8 cellular contexts compared by ENCODE assay signal in the genomic region with DNA sequence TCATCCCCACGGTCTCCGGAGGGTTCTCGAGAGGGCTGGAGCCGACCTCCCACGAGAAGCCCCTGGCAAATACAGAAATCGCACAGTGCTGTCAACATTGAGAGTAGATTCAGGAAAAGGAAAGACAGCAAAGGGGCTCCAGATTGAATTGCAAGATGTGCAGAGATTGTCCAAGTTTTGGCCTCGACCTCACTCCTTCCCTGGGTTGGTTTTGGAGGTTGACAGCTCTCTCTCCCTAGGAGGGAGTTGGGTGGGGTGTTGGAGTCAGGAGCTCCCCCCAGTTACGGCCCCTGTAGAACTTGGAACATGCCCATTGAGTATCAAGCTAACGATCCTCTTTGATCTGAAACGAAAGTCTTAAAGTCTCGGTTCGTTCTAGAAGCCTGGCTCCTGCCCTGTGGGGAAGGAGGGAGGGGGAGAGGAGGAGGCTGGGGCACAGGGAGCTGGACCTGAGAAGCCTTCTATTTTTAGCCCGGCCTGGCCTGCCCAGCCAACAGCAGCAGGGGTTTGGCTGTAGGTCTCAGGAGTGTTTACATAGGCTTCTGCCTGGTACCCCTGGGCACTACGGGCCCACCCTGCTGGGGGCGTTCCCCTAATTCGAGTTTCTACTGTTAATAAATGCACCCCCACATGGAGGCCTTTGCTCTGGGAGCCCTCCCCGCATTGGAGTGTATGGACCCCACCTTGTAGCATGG. TPM values are rescaled to one million over a fixed set of nuclear protein-coding genes. Genes with fewer than 3 reads are reported as not detected.
DNase-seq lines count a peak whose midpoint lies in the region; ATAC-seq and TF ChIP-seq lines count a peak whose summit lies in the region.

No MANE protein-coding gene starts in this region.

- H4K20me1 ChIP-seq in osteoblast (ENCODE audit: insufficient read depth, low read length): no peaks in the 10 kb centered on the region

- H3K4me2 ChIP-seq in osteoblast (ENCODE audit: insufficient read depth, low read length): peak overlapping the region; percentile 87

- no peaks in the 10 kb centered on the region for H3K9me3 ChIP-seq in BE2C
- H3K9me3 ChIP-seq in osteoblast (ENCODE audit: low read depth, low read length): no peaks in the 10 kb centered on the region

- H3K4me3 ChIP-seq in BE2C (ENCODE audit: low read depth, low read length): peak overlapping the region; percentile 45
- H3K4me3 ChIP-seq in osteoblast (ENCODE audit: insufficient read depth, low read length): peak overlapping the region; percentile 78

- TF ChIP-seq CTCF in BE2C (IDR thresholded peaks at IDR 0.05; ENCODE audit: low read depth, low read length) (no peak), osteoblast (IDR thresholded peaks at IDR 0.05; ENCODE audit: extremely low read depth, low read depth, low read length) (no peak)

- no peaks in the 10 kb centered on the region for H3K36me3 ChIP-seq in BE2C
- H3K36me3 ChIP-seq in osteoblast (ENCODE audit: insufficient read depth, low read length): no peaks in the 10 kb centered on the region

- H3K79me2 ChIP-seq in osteoblast (ENCODE audit: insufficient read depth, low read length): no peaks in the 10 kb centered on the region

- DNase-seq in BE2C (no peak), Right ventricle myocardium superior (peak; percentile 75), osteoblast (ENCODE audit: insufficient read length, low spot score, missing footprints) (peak; percentile 90)
- no peak for DNase-seq in activated T-helper 1 cell treated with anti-CD3 and anti-CD28 coated beads, Interleukin-12 subunit alpha, Interleukin-12 subunit beta, Interleukin-2, Interleukin-4 antibody, amounts not matched to agents 30 ng/mL and 10 ng/mL and 1 ng/mL, durations not matched to agents 14 hours and 24 hours and 36 hours (ENCODE audit: low spot score)
- DNase-seq in stimulated activated CD4-positive, alpha-beta T cell treated with anti-CD3 and anti-CD28 coated beads, Interleukin-2, amount 100 ng/mL, for 24 hours: no peak

- H3K27ac Mint-ChIP-seq in activated T-helper 1 cell treated with anti-CD3 and anti-CD28 coated beads, Interleukin-12 subunit alpha, Interleukin-12 subunit beta, Interleukin-2, Interleukin-4 antibody, amounts not matched to agents 30 ng/mL and 10 ng/mL and 1 ng/mL, durations not matched to agents 14 hours and 24 hours and 36 hours: no peak overlapping the region

- ATAC-seq in SK-N-SH treated with all-trans-retinoic acid at 6 μM for 48 hours: peak; percentile 70
- ATAC-seq in Right ventricle myocardium superior (ENCODE audit: poor library complexity): peak; percentile 90
- ATAC-seq in HG03432 (IDR thresholded peaks at IDR 0.05; ENCODE audit: unreplicated experiment): no peak
- ATAC-seq in GM18498 (IDR thresholded peaks at IDR 0.05; ENCODE audit: unreplicated experiment): no peak

- H3K4me1 Mint-ChIP-seq in activated T-helper 1 cell treated with anti-CD3 and anti-CD28 coated beads, Interleukin-12 subunit alpha, Interleukin-12 subunit beta, Interleukin-2, Interleukin-4 antibody, amounts not matched to agents 30 ng/mL and 10 ng/mL and 1 ng/mL, durations not matched to agents 14 hours and 24 hours and 36 hours (ENCODE audit: low read depth): peaks cover 6% of the 10 kb centered on the region

- H3K36me3 Mint-ChIP-seq in activated T-helper 1 cell treated with anti-CD3 and anti-CD28 coated beads, Interleukin-12 subunit alpha, Interleukin-12 subunit beta, Interleukin-2, Interleukin-4 antibody, amounts not matched to agents 30 ng/mL and 10 ng/mL and 1 ng/mL, durations not matched to agents 14 hours and 24 hours and 36 hours (ENCODE audit: low read depth): no peaks in the 10 kb centered on the region

- no peak overlapping the region for H3K4me3 Mint-ChIP-seq in activated T-helper 1 cell treated with anti-CD3 and anti-CD28 coated beads, Interleukin-12 subunit alpha, Interleukin-12 subunit beta, Interleukin-2, Interleukin-4 antibody, amounts not matched to agents 30 ng/mL and 10 ng/mL and 1 ng/mL, durations not matched to agents 14 hours and 24 hours and 36 hours

- H2AFZ ChIP-seq in osteoblast (ENCODE audit: low read length): peak overlapping the region; percentile 88

- H3K9me3 Mint-ChIP-seq in activated T-helper 1 cell treated with anti-CD3 and anti-CD28 coated beads, Interleukin-12 subunit alpha, Interleukin-12 subunit beta, Interleukin-2, Interleukin-4 antibody, amounts not matched to agents 30 ng/mL and 10 ng/mL and 1 ng/mL, durations not matched to agents 14 hours and 24 hours and 36 hours: no peaks in the 10 kb centered on the region

- H3K4me1 ChIP-seq in BE2C (no peaks in the 10 kb centered on the region; the same call in 1 of the 2 replicates), osteoblast (ENCODE audit: insufficient read depth, low read length) (peaks cover 28% of the 10 kb centered on the region)

- peak overlapping the region; percentile 87 for H3K27ac ChIP-seq in osteoblast (ENCODE audit: low read depth, low read length)

- H3K27me3 ChIP-seq in BE2C (peaks cover 26% of the 10 kb centered on the region), osteoblast (ENCODE audit: insufficient read depth, low read length) (no peaks in the 10 kb centered on the region)

- intact Hi-C loops in Right ventricle myocardium superior (cut with DNase I): no loop called here
- intact Hi-C loops in activated T-helper 1 cell treated with anti-CD3 and anti-CD28 coated beads, Interleukin-12 subunit alpha, Interleukin-12 subunit beta, Interleukin-2, Interleukin-4 antibody, amounts not matched to agents 30 ng/mL and 10 ng/mL and 1 ng/mL, durations not matched to agents 14 hours and 24 hours and 36 hours (cut with micrococcal nuclease): no loop called here

- peaks cover 22% of the 10 kb centered on the region for H3K27me3 Mint-ChIP-seq in activated T-helper 1 cell treated with anti-CD3 and anti-CD28 coated beads, Interleukin-12 subunit alpha, Interleukin-12 subunit beta, Interleukin-2, Interleukin-4 antibody, amounts not matched to agents 30 ng/mL and 10 ng/mL and 1 ng/mL, durations not matched to agents 14 hours and 24 hours and 36 hours (ENCODE audit: insufficient read depth)

TF ChIP-seq in SK-N-SH treated with all-trans-retinoic acid at 6 μM for 48 hours, 23 proteins besides CTCF, POLR2A, EP300 and RAD21:
- TF ChIP-seq, protein P1, sequence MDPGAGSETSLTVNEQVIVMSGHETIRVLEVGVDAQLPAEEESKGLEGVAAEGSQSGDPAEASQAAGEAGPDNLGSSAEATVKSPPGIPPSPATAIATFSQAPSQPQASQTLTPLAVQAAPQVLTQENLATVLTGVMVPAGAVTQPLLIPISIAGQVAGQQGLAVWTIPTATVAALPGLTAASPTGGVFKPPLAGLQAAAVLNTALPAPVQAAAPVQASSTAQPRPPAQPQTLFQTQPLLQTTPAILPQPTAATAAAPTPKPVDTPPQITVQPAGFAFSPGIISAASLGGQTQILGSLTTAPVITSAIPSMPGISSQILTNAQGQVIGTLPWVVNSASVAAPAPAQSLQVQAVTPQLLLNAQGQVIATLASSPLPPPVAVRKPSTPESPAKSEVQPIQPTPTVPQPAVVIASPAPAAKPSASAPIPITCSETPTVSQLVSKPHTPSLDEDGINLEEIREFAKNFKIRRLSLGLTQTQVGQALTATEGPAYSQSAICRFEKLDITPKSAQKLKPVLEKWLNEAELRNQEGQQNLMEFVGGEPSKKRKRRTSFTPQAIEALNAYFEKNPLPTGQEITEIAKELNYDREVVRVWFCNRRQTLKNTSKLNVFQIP (CRISPR knock-in tag; IDR thresholded peaks at IDR 0.05; ENCODE audit: borderline replicate concordance, low read depth): no peak
- TF ChIP-seq, protein P2, sequence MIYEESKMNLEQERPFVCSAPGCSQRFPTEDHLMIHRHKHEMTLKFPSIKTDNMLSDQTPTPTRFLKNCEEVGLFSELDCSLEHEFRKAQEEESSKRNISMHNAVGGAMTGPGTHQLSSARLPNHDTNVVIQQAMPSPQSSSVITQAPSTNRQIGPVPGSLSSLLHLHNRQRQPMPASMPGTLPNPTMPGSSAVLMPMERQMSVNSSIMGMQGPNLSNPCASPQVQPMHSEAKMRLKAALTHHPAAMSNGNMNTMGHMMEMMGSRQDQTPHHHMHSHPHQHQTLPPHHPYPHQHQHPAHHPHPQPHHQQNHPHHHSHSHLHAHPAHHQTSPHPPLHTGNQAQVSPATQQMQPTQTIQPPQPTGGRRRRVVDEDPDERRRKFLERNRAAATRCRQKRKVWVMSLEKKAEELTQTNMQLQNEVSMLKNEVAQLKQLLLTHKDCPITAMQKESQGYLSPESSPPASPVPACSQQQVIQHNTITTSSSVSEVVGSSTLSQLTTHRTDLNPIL (CRISPR knock-in tag; IDR thresholded peaks at IDR 0.05; ENCODE audit: low read depth): no peak
- TF ChIP-seq PPARA (CRISPR knock-in tag; IDR thresholded peaks at IDR 0.05; ENCODE audit: borderline replicate concordance) (no peak), ZNF70 (CRISPR knock-in tag; IDR thresholded peaks at IDR 0.05) (no peak), ARNTL (CRISPR knock-in tag; IDR thresholded peaks at IDR 0.05; ENCODE audit: borderline replicate concordance, low read depth) (no peak), ZFP30 (CRISPR knock-in tag; IDR thresholded peaks at IDR 0.05) (no peak), OSR1 (CRISPR knock-in tag; IDR thresholded peaks at IDR 0.05) (no peak)
- TF ChIP-seq, protein P3, sequence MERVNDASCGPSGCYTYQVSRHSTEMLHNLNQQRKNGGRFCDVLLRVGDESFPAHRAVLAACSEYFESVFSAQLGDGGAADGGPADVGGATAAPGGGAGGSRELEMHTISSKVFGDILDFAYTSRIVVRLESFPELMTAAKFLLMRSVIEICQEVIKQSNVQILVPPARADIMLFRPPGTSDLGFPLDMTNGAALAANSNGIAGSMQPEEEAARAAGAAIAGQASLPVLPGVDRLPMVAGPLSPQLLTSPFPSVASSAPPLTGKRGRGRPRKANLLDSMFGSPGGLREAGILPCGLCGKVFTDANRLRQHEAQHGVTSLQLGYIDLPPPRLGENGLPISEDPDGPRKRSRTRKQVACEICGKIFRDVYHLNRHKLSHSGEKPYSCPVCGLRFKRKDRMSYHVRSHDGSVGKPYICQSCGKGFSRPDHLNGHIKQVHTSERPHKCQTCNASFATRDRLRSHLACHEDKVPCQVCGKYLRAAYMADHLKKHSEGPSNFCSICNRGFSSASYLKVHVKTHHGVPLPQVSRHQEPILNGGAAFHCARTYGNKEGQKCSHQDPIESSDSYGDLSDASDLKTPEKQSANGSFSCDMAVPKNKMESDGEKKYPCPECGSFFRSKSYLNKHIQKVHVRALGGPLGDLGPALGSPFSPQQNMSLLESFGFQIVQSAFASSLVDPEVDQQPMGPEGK (CRISPR knock-in tag; IDR thresholded peaks at IDR 0.05; ENCODE audit: borderline replicate concordance): no peak
TF ChIP-seq in SK-N-SH treated with all-trans-retinoic acid at 6 μM for 48 hours: peak in this region for 0.

RNA-seq across cellular contexts. Expression of a gene that starts 0.7 kb away (rescaled TPM):
- polyA plus RNA-seq in BE2C (2012; ENCODE audit: insufficient read depth, insufficient read length, low read depth): not detected
- total RNA-seq in Right ventricle myocardium superior: 13.7 TPM
- 2.1 and 3.6 TPM in 2 replicates for total RNA-seq in osteoblast
- not detected in 2 replicates for total RNA-seq in activated T-helper 1 cell treated with anti-CD3 and anti-CD28 coated beads, Interleukin-12 subunit alpha, Interleukin-12 subunit beta, Interleukin-2, Interleukin-4 antibody, amounts not matched to agents 30 ng/mL and 10 ng/mL and 1 ng/mL, durations not matched to agents 14 hours and 24 hours and 36 hours

Comparison
In these comparisons a context has a peak if more than half of its experiments do, and no peak if none do; other contexts are left out.
1. DNase-seq: peak in Right ventricle myocardium superior (single experiment) and osteoblast (single experiment); none in BE2C (single experiment), activated T-helper 1 cell treated with anti-CD3 and anti-CD28 coated beads, Interleukin-12 subunit alpha, Interleukin-12 subunit beta, Interleukin-2, Interleukin-4 antibody, amounts not matched to agents 30 ng/mL and 10 ng/mL and 1 ng/mL, durations not matched to agents 14 hours and 24 hours and 36 hours (single experiment) and stimulated activated CD4-positive, alpha-beta T cell treated with anti-CD3 and anti-CD28 coated beads, Interleukin-2, amount 100 ng/mL, for 24 hours (0 of 2).
2. ATAC-seq: peak in SK-N-SH treated with all-trans-retinoic acid at 6 μM for 48 hours (single experiment) and Right ventricle myocardium superior (single experiment); none in HG03432 (single experiment) and GM18498 (single experiment).